9 cellular contexts compared by ENCODE assay signal in the genomic region with DNA sequence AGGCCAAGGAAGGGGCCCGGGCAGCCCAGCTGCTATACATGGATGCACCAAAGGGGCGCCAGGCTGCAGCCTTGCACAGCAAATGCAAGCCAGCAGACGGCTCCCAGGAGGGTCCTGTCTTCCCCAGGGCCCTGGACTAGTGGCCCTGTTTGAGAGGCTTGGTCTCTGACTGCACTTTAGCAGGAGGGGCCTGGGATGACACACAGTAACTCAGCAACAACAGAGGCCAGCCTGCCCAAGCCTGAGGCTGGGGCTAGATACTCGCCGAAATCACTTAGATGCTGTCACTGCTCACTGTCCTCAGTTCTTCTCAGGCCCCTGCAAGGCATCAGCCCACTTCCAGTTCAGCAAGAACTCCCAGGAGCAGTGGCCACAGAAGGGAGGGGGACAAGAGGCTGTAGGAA.
DNase-seq lines count a peak whose midpoint lies in the region; ATAC-seq, FAIRE-seq and TF ChIP-seq lines count a peak whose summit lies in the region.
"Had no signal": no experiment of that assay in that cellular context is flagged by ENCODE, and none has a peak within 500 bp of the region (broad histone marks: within the 10 kb centered on the region; RNA-seq: fewer than 3 reads in every experiment).

No MANE protein-coding gene starts in this region.

- TF ChIP-seq CTCF in 22Rv1 (IDR thresholded peaks at IDR 0.05): no peak

- FAIRE-seq in H54 (lab: Jason Lieb, UNC): no peak

- H3K27ac ChIP-seq in 22Rv1: peak overlapping the region; percentile 82

- DNase-seq in HCEC 1CT: peak; percentile 13
- peak; percentile 63 for DNase-seq in astrocyte of the hippocampus (ENCODE audit: low read depth, low spot score)
- DNase-seq in kidney tubule cell (ENCODE audit: low spot score): peak; percentile 61
- no peak for DNase-seq in LoVo (ENCODE audit: low spot score)
- DNase-seq in H54 (ENCODE audit: insufficient read length, low spot score): no peak
- DNase-seq: stimulated activated CD4-positive, alpha-beta T cell treated with anti-CD3 and anti-CD28 coated beads, Interleukin-4, amount 100 ng/mL, for 24 hours had no signal

- no peak for TF ChIP-seq POLR2A in H54 (IDR thresholded peaks at IDR 0.05; ENCODE audit: low read depth, low read length)

- ATAC-seq in HG02623 (IDR thresholded peaks at IDR 0.05; ENCODE audit: unreplicated experiment) (no peak), GM19397 (IDR thresholded peaks at IDR 0.05; ENCODE audit: unreplicated experiment) (no peak)

Comparison
In these comparisons a context has a peak if more than half of its experiments do, and no peak if none do; other contexts are left out.
1. DNase-seq: peak in HCEC 1CT (single experiment), astrocyte of the hippocampus (single experiment) and kidney tubule cell (single experiment); none in LoVo (single experiment) and H54 (single experiment).